In genomic region chr1:164598719-164599118, GRCh38 we compare ENCODE assay signal across 29 cellular contexts. TPM values are rescaled to one million over a fixed set of nuclear protein-coding genes. Genes with fewer than 3 reads are reported as not detected.
DNase-seq lines count a peak whose midpoint lies in the region; TF ChIP-seq lines count a peak whose summit lies in the region.
"Had no signal": no experiment of that assay in that cellular context is flagged by ENCODE, and none has a peak within 500 bp of the region (broad histone marks: within the 10 kb centered on the region; RNA-seq: fewer than 3 reads in every experiment).

No MANE protein-coding gene starts in this region.

- H3K4ac ChIP-seq in mesendoderm (ENCODE audit: low read depth, low read length), result no peak overlapping the region

- H3K4me3 Mint-ChIP-seq in progenitor cell of endocrine pancreas (ENCODE audit: low read depth), result no peak overlapping the region
- H3K4me3 Mint-ChIP-seq: activated CD8-positive, alpha-beta T cell treated with anti-CD3 and anti-CD28 coated beads for 36 hours; activated naive CD4-positive, alpha-beta T cell treated with anti-CD3 and anti-CD28 coated beads, Interleukin-2, amount 50 U/mL, for 24 hours; T-helper 1 cell treated with Interleukin-12 subunit alpha and Interleukin-12 subunit beta and Interleukin-4 antibody, amounts not matched to agents 30 μg/mL and 1 μg/mL, for 36 hours had no signal

- no peak overlapping the region for H2BK15ac ChIP-seq in mesendoderm (replicated peaks; ENCODE audit: low read depth)

- H3K79me2 ChIP-seq in mesendoderm (ENCODE audit: control insufficient read depth, insufficient read depth, low read length), result peaks cover 7% of the 10 kb centered on the region

- POLR2A ChIA-PET in HEK293T (lab: Yijun Ruan, JAX), result interaction anchor here (0.8 to 1.3 kb wide), 2 partner anchors 13 to 40 kb away, joined by 6 to 7 read pairs; partner anchors contain the start of gene PBX1

- H3K4me2 ChIP-seq in mesendoderm (ENCODE audit: low read length), result no peak overlapping the region
- H3K4me2 ChIP-seq: BLaER1, SK-N-SH had no signal

- H3K23ac ChIP-seq in mesendoderm (ENCODE audit: low read length), result no peak overlapping the region

- H3K4me1 ChIP-seq in colonic mucosa, result peaks cover 7% of the 10 kb centered on the region
- peaks cover 14% of the 10 kb centered on the region for H3K4me1 ChIP-seq in mesendoderm (ENCODE audit: control insufficient read depth, low read depth, low read length)
- peaks cover 45 to 56% of the 10 kb centered on the region in 2 donors for H3K4me1 ChIP-seq in thyroid gland
- H3K4me1 ChIP-seq: BLaER1 had no signal

- H3K27me3 Mint-ChIP-seq in progenitor cell of endocrine pancreas, result no peaks in the 10 kb centered on the region

- no peak overlapping the region for H4K8ac ChIP-seq in mesendoderm (ENCODE audit: low read depth, low read length)

- H3K9me3 Mint-ChIP-seq in progenitor cell of endocrine pancreas (ENCODE audit: low read depth), result no peaks in the 10 kb centered on the region
- H3K9me3 Mint-ChIP-seq: activated CD8-positive, alpha-beta T cell treated with anti-CD3 and anti-CD28 coated beads for 36 hours; activated naive CD4-positive, alpha-beta T cell treated with anti-CD3 and anti-CD28 coated beads, Interleukin-2, amount 50 U/mL, for 24 hours; activated T-helper 2 cell treated with anti-CD3 and anti-CD28 coated beads, Interferon-gamma antibody, Interleukin-2, Interleukin-4, amounts not matched to agents 10 μg/mL and 5 μg/mL and 100 μg/mL, durations not matched to agents 14 hours and 24 hours and 36 hours; T-helper 1 cell treated with Interleukin-12 subunit alpha and Interleukin-12 subunit beta and Interleukin-4 antibody, amounts not matched to agents 30 μg/mL and 1 μg/mL, for 36 hours had no signal

- H3K9me3 ChIP-seq in colonic mucosa, result no peaks in the 10 kb centered on the region
- no peaks in the 10 kb centered on the region for H3K9me3 ChIP-seq in MG63
- no peaks in the 10 kb centered on the region for H3K9me3 ChIP-seq in thyroid gland
- H3K9me3 ChIP-seq: BLaER1, esophagus squamous epithelium, neutrophil, psoas muscle, SK-N-SH, tibial artery had no signal

- H3K36me3 ChIP-seq in colonic mucosa, result no peaks in the 10 kb centered on the region
- no peaks in the 10 kb centered on the region for H3K36me3 ChIP-seq in mesendoderm (ENCODE audit: control insufficient read depth, insufficient read depth, low read length)
- no peaks in the 10 kb centered on the region for H3K36me3 ChIP-seq in MG63
- H3K36me3 ChIP-seq in thyroid gland, result no peaks in the 10 kb centered on the region
- H3K36me3 ChIP-seq: BLaER1, neutrophil had no signal

- H2BK120ac ChIP-seq in mesendoderm (ENCODE audit: low read depth, low read length), result no peak overlapping the region

- no peak overlapping the region for H4K5ac ChIP-seq in mesendoderm (ENCODE audit: low read length)

- H3K27me3 ChIP-seq in colonic mucosa (no peaks in the 10 kb centered on the region), mesendoderm (ENCODE audit: insufficient read depth, low read length, poor library complexity) (no peaks in the 10 kb centered on the region), MG63 (peaks cover 5% of the 10 kb centered on the region; the same call in 1 of the 2 replicates), thyroid gland (no peaks in the 10 kb centered on the region)
- H3K27me3 ChIP-seq: BLaER1, esophagus squamous epithelium, tibial artery had no signal

- H3K27ac Mint-ChIP-seq in progenitor cell of endocrine pancreas, result peak overlapping the region; percentile 72
- H3K27ac Mint-ChIP-seq: activated CD8-positive, alpha-beta T cell treated with anti-CD3 and anti-CD28 coated beads for 36 hours; activated naive CD4-positive, alpha-beta T cell treated with anti-CD3 and anti-CD28 coated beads, Interleukin-2, amount 50 U/mL, for 24 hours; activated T-helper 2 cell treated with anti-CD3 and anti-CD28 coated beads, Interferon-gamma antibody, Interleukin-2, Interleukin-4, amounts not matched to agents 10 μg/mL and 5 μg/mL and 100 μg/mL, durations not matched to agents 14 hours and 24 hours and 36 hours; T-helper 1 cell treated with Interleukin-12 subunit alpha and Interleukin-12 subunit beta and Interleukin-4 antibody, amounts not matched to agents 30 μg/mL and 1 μg/mL, for 36 hours had no signal

- no peak overlapping the region for H2BK5ac ChIP-seq in mesendoderm (ENCODE audit: low read length)

- H3K4me3 ChIP-seq in colonic mucosa (no peak overlapping the region), mesendoderm (ENCODE audit: low read length) (no peak overlapping the region), MG63 (no peak overlapping the region), thyroid gland (replicated peaks in 1 of 3) (no peak overlapping the region)
- H3K4me3 ChIP-seq: BLaER1, psoas muscle had no signal

- H3K18ac ChIP-seq in mesendoderm (ENCODE audit: low read length), result no peak overlapping the region

- H2AK5ac ChIP-seq in mesendoderm (ENCODE audit: low read length), result no peak overlapping the region

- H3K79me1 ChIP-seq in mesendoderm (ENCODE audit: low read length), result no peaks in the 10 kb centered on the region

- TF ChIP-seq POLR2A in thyroid gland (IDR thresholded peaks at IDR 0.05), result no peak

- peaks cover 25% of the 10 kb centered on the region for H3K36me3 Mint-ChIP-seq in progenitor cell of endocrine pancreas (ENCODE audit: insufficient read depth)
- H3K36me3 Mint-ChIP-seq: activated naive CD4-positive, alpha-beta T cell treated with anti-CD3 and anti-CD28 coated beads, Interleukin-2, amount 50 U/mL, for 24 hours had no signal

- CTCF ChIA-PET in HEK293T (lab: Yijun Ruan, JAX), result no interaction called here

- DNase-seq in HEK293T (ENCODE audit: extremely low spot score) (no peak), colonic mucosa (peak; percentile 52), progenitor cell of endocrine pancreas (ENCODE audit: low spot score, unreplicated experiment) (no peak), mesendoderm (no peak), MG63 (no peak), thyroid gland (no peak), GF-D8 (lab: John Stamatoyannopoulos, UW) (no peak)
- DNase-seq: activated CD4-positive, CD25-positive, alpha-beta regulatory T cell treated with anti-CD3 and anti-CD28 coated beads, Interleukin-2, amount 50 U/mL, for 72 hours; activated CD8-positive, alpha-beta T cell treated with anti-CD3 and anti-CD28 coated beads for 36 hours; DMS79; esophagus squamous epithelium; foreskin melanocyte; GDM1; HCEC 1CT; KBM-7; MM.1S; NCI-H1436 treated with DMSO at 0.1 percent for 48 hours; NCI-H82; psoas muscle; SK-N-SH; stimulated activated naive CD8-positive, alpha-beta T cell treated with anti-CD3 and anti-CD28 coated beads, Interleukin-15, Interleukin-2, amounts not matched to agents 100 U/mL and 50 U/mL, for 24 hours; tibial artery had no signal

- H3K27ac ChIP-seq in 22Rv1 (peak overlapping the region; percentile 57), colonic mucosa (no peak overlapping the region), mesendoderm (ENCODE audit: low read depth, low read length) (no peak overlapping the region), thyroid gland (no peak overlapping the region)
- H3K27ac ChIP-seq: BLaER1, neutrophil, psoas muscle, RWPE1 had no signal

- no CpG with 5 or more reads among the region's 6 CpGs for WGBS in mesendoderm (ENCODE audit: extremely low coverage, insufficient coverage, low lambda C conversion rate)
- 72 to 89% methylated on average over 6 of the region's 6 CpGs for WGBS in thyroid gland, 2 donors

- TF ChIP-seq CTCF in 22Rv1 (IDR thresholded peaks at IDR 0.05), result no peak
- no peak for TF ChIP-seq CTCF in colonic mucosa (IDR thresholded peaks at IDR 0.05)
- no peak for TF ChIP-seq CTCF in progenitor cell of endocrine pancreas (IDR thresholded peaks at IDR 0.05; ENCODE audit: unreplicated experiment)
- TF ChIP-seq CTCF in thyroid gland (IDR thresholded peaks at IDR 0.05), result no peak

- no peak overlapping the region for H3K9ac ChIP-seq in colonic mucosa (ENCODE audit: low read depth in 2 of 2, low read length in 2 of 2)
- no peak overlapping the region for H3K9ac ChIP-seq in mesendoderm (ENCODE audit: low read length)
- H3K9ac ChIP-seq: BLaER1, SK-N-SH had no signal

- no peak overlapping the region for H3K56ac ChIP-seq in mesendoderm (ENCODE audit: low read length)

- H3K4me1 Mint-ChIP-seq in progenitor cell of endocrine pancreas (ENCODE audit: low read depth), result peaks cover 60% of the 10 kb centered on the region
- H3K4me1 Mint-ChIP-seq: activated naive CD4-positive, alpha-beta T cell treated with anti-CD3 and anti-CD28 coated beads, Interleukin-2, amount 50 U/mL, for 24 hours had no signal

- intact Hi-C loops in colonic mucosa (cut with DNase I) (no loop called here), thyroid gland (cut with DNase I) (no loop called here)

TF ChIP-seq in HEK293T, 16 proteins besides CTCF, POLR2A, EP300 and RAD21:
- TF ChIP-seq ARNT (IDR thresholded peaks at IDR 0.05) (no peak), FOXK2 (IDR thresholded peaks at IDR 0.05) (no peak), ZNF384 (IDR thresholded peaks at IDR 0.05) (peak; percentile 41; the same call in 1 of the 2 replicates)

RNA-seq across cellular contexts. Expression of gene PBX1, which starts 39.7 kb away (rescaled TPM):
- 10 to 100 TPM; 27.2 to 53.7 TPM for total RNA-seq in colonic mucosa
- total RNA-seq in progenitor cell of endocrine pancreas, result 204 and 205 TPM in 2 replicates
- 43.0 TPM for polyA plus RNA-seq in mesendoderm (2013, experiment 1 of 2)
- 42.7 TPM for polyA plus RNA-seq in mesendoderm (2013, experiment 2 of 2)
- 0.36 and 0.81 TPM in 2 replicates for total RNA-seq in MG63 (2014; rRNA removed; shearing (Covaris generic); ENCODE audit: low replicate concordance)
- 100 to 1,000 TPM in 2 of 4 donors, 10 to 100 TPM in 2; 79.0 to 159 (median 102) TPM for total RNA-seq in thyroid gland
- total RNA-seq: activated CD8-positive, alpha-beta T cell treated with anti-CD3 and anti-CD28 coated beads for 36 hours; activated T-helper 2 cell treated with anti-CD3 and anti-CD28 coated beads, Interferon-gamma antibody, Interleukin-2, Interleukin-4, amounts not matched to agents 10 μg/mL and 5 μg/mL and 100 μg/mL, durations not matched to agents 14 hours and 24 hours and 36 hours had no signal

Comparison
In these comparisons a context has a peak if more than half of its experiments do, and no peak if none do; other contexts are left out.
1. RNA of gene PBX1, which starts 39.7 kb away (total RNA-seq): 204 to 205 TPM in progenitor cell of endocrine pancreas, 79.0 to 159 TPM in thyroid gland and 27.2 to 53.7 TPM in colonic mucosa; 0.36 to 0.81 TPM in MG63; every median in the first group is over 10 times any median in the second.